Comparison of ENCODE assay signal across 8 cellular contexts in genomic region chr7:66739477-66739876, GRCh38. TPM values are rescaled to one million over a fixed set of nuclear protein-coding genes. Genes with fewer than 3 reads are reported as not detected.
DNase-seq lines count a peak whose midpoint lies in the region; ATAC-seq lines count a peak whose summit lies in the region.

No MANE protein-coding gene starts in this region.

- peak overlapping the region; percentile 86 for H3K4me3 ChIP-seq in iPS-20b (ENCODE audit: low read length)

- ATAC-seq in activated CD8-positive, alpha-beta T cell treated with anti-CD3 and anti-CD28 coated beads, Interleukin-2, amount 10 ng/mL, durations not matched to agents 7 days and 5 days: no peak

- no peaks in the 10 kb centered on the region for H3K36me3 ChIP-seq in iPS-20b (ENCODE audit: insufficient read depth, low read depth, low read length)

- H3K4me1 ChIP-seq in iPS-20b (ENCODE audit: insufficient read depth, low read length): peaks cover 3% of the 10 kb centered on the region; the same call in 1 of the 2 replicates

- peak overlapping the region; percentile 87; the same call in 1 of the 2 replicates for H3K9ac ChIP-seq in iPS-20b (ENCODE audit: low read depth, low read length)

- H3K27me3 ChIP-seq in iPS-20b (ENCODE audit: insufficient read depth, low read length): no peaks in the 10 kb centered on the region

- peak overlapping the region; percentile 96 for H3K4me3 Mint-ChIP-seq in T-helper 2 cell treated with Interferon-gamma antibody and Interleukin-4, amounts not matched to agents 5 μg/mL and 100 μg/mL, for 36 hours
- H3K4me3 Mint-ChIP-seq in activated CD8-positive, alpha-beta T cell treated with anti-CD3 and anti-CD28 coated beads, Interleukin-2, amount 10 ng/mL, durations not matched to agents 7 days and 5 days: peak overlapping the region; percentile 98

- CTCF ChIA-PET in activated CD8-positive, alpha-beta T cell treated with anti-CD3 and anti-CD28 coated beads, Interleukin-2, amount 10 ng/mL, durations not matched to agents 7 days and 5 days (lab: Charles Lee): interaction anchor here (1.7 kb wide), 1 partner anchor 30 kb away, joined by 3 read pairs; no protein-coding TSS in a partner anchor

- no peak for DNase-seq in T-helper 2 cell treated with Interferon-gamma antibody and Interleukin-4, amounts not matched to agents 5 μg/mL and 100 μg/mL, for 36 hours (ENCODE audit: low spot score)
- DNase-seq in T-helper 2 cell: no peak
- DNase-seq in activated CD8-positive, alpha-beta T cell treated with anti-CD3 and anti-CD28 coated beads, Interleukin-2, amount 10 ng/mL, durations not matched to agents 7 days and 5 days: no peak
- DNase-seq in NCI-H146 (lab: John Stamatoyannopoulos, UW): no peak
- DNase-seq in NCI-H526 (lab: John Stamatoyannopoulos, UW): no peak
- DNase-seq in GF-D8 (lab: John Stamatoyannopoulos, UW): no peak

- H3K27ac ChIP-seq in iPS-20b (ENCODE audit: low read length) (no peak overlapping the region), temporal lobe (ENCODE audit: low read depth, low read length) (peak overlapping the region; percentile 89)

- H3K27ac Mint-ChIP-seq in T-helper 2 cell treated with Interferon-gamma antibody and Interleukin-4, amounts not matched to agents 5 μg/mL and 100 μg/mL, for 36 hours: peak overlapping the region; percentile 96
- peak overlapping the region; percentile 99 for H3K27ac Mint-ChIP-seq in activated CD8-positive, alpha-beta T cell treated with anti-CD3 and anti-CD28 coated beads, Interleukin-2, amount 10 ng/mL, durations not matched to agents 7 days and 5 days

- POLR2A ChIA-PET in activated CD8-positive, alpha-beta T cell treated with anti-CD3 and anti-CD28 coated beads, Interleukin-2, amount 10 ng/mL, durations not matched to agents 7 days and 5 days (lab: Charles Lee): interaction anchor here (0.7 to 1.4 kb wide), 6 partner anchors 16 to 150 kb away, joined by 3 to 4 read pairs (median 3); no protein-coding TSS in a partner anchor

- peaks cover 14% of the 10 kb centered on the region for H3K9me3 Mint-ChIP-seq in T-helper 2 cell treated with Interferon-gamma antibody and Interleukin-4, amounts not matched to agents 5 μg/mL and 100 μg/mL, for 36 hours
- no peaks in the 10 kb centered on the region for H3K9me3 Mint-ChIP-seq in activated CD8-positive, alpha-beta T cell treated with anti-CD3 and anti-CD28 coated beads, Interleukin-2, amount 10 ng/mL, durations not matched to agents 7 days and 5 days (ENCODE audit: insufficient read depth)

- no peaks in the 10 kb centered on the region for H3K27me3 Mint-ChIP-seq in T-helper 2 cell treated with Interferon-gamma antibody and Interleukin-4, amounts not matched to agents 5 μg/mL and 100 μg/mL, for 36 hours (ENCODE audit: low read depth)
- no peaks in the 10 kb centered on the region for H3K27me3 Mint-ChIP-seq in activated CD8-positive, alpha-beta T cell treated with anti-CD3 and anti-CD28 coated beads, Interleukin-2, amount 10 ng/mL, durations not matched to agents 7 days and 5 days (ENCODE audit: low read depth)

- H3K9me3 ChIP-seq in iPS-20b (ENCODE audit: insufficient read depth, low read depth, low read length): no peaks in the 10 kb centered on the region

- peaks cover 25% of the 10 kb centered on the region for H3K36me3 Mint-ChIP-seq in T-helper 2 cell treated with Interferon-gamma antibody and Interleukin-4, amounts not matched to agents 5 μg/mL and 100 μg/mL, for 36 hours (ENCODE audit: low read depth)
- peaks cover 28% of the 10 kb centered on the region for H3K36me3 Mint-ChIP-seq in activated CD8-positive, alpha-beta T cell treated with anti-CD3 and anti-CD28 coated beads, Interleukin-2, amount 10 ng/mL, durations not matched to agents 7 days and 5 days (ENCODE audit: low read depth)

- peaks cover 8% of the 10 kb centered on the region for H3K4me1 Mint-ChIP-seq in T-helper 2 cell treated with Interferon-gamma antibody and Interleukin-4, amounts not matched to agents 5 μg/mL and 100 μg/mL, for 36 hours (ENCODE audit: low read depth)
- peaks cover 21% of the 10 kb centered on the region for H3K4me1 Mint-ChIP-seq in activated CD8-positive, alpha-beta T cell treated with anti-CD3 and anti-CD28 coated beads, Interleukin-2, amount 10 ng/mL, durations not matched to agents 7 days and 5 days (ENCODE audit: low read depth)

RNA-seq across cellular contexts. Expression of gene RABGEF1, which starts 1.1 kb away (rescaled TPM):
- total RNA-seq in activated CD8-positive, alpha-beta T cell treated with anti-CD3 and anti-CD28 coated beads, Interleukin-2, amount 10 ng/mL, durations not matched to agents 7 days and 5 days: 10 to 100 TPM; 23.2 to 23.8 TPM
- total RNA-seq in temporal lobe: 32.5 TPM
